In the genomic region with DNA sequence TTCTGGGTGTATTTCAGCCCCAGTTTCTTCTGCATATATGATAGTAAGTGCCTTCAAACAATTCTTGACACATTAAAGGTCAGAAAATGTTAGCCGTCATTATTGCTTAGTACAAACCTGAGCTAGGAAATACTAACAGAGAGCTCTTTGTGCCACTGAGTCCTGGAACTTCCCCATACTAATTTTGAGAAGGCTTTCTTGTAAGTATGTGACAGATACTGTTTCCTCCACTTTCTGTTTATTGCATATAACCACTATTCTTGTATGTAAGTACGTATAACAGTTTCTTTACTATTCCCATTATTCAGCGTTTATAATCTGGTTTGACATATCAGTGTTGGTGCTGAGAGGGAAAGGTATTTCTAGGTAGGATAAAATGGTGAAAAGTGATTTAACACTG, we compare ENCODE assay signal across 18 cellular contexts. TPM values are rescaled to one million over a fixed set of nuclear protein-coding genes. Genes with fewer than 3 reads are reported as not detected.
DNase-seq lines count a peak whose midpoint lies in the region; ATAC-seq and TF ChIP-seq lines count a peak whose summit lies in the region.
"Had no signal": no experiment of that assay in that cellular context is flagged by ENCODE, and none has a peak within 500 bp of the region (broad histone marks: within the 10 kb centered on the region; RNA-seq: fewer than 3 reads in every experiment).

No MANE protein-coding gene starts in this region.

- no peaks in the 10 kb centered on the region for H3K9me3 ChIP-seq in thoracic aorta
- H3K9me3 ChIP-seq: SJCRH30 had no signal

- H3K27me3 Mint-ChIP-seq in activated naive CD4-positive, alpha-beta T cell treated with anti-CD3 and anti-CD28 coated beads, Interleukin-2, amount 50 U/mL, for 24 hours: no peaks in the 10 kb centered on the region
- no peaks in the 10 kb centered on the region for H3K27me3 Mint-ChIP-seq in activated T-helper 2 cell treated with anti-CD3 and anti-CD28 coated beads, Interferon-gamma antibody, Interleukin-2, Interleukin-4, amounts not matched to agents 10 μg/mL and 5 μg/mL and 100 μg/mL, durations not matched to agents 14 hours and 24 hours and 36 hours (ENCODE audit: low read depth)

- H3K4me1 ChIP-seq in thoracic aorta (ENCODE audit: control insufficient read depth in 1 of 2, low read depth in 2 of 2): peaks cover 77 to 97% of the 10 kb centered on the region in 2 donors
- H3K4me1 ChIP-seq: SJCRH30 had no signal

- H3K27me3 ChIP-seq in thoracic aorta (replicated peaks; ENCODE audit: insufficient read depth): no peaks in the 10 kb centered on the region
- H3K27me3 ChIP-seq: SJCRH30 had no signal

- intact Hi-C loops in activated T-helper 2 cell treated with anti-CD3 and anti-CD28 coated beads, Interferon-gamma antibody, Interleukin-2, Interleukin-4, amounts not matched to agents 10 μg/mL and 5 μg/mL and 100 μg/mL, durations not matched to agents 14 hours and 24 hours and 36 hours (cut with micrococcal nuclease): no loop called here

- H3K4me3 Mint-ChIP-seq in activated naive CD4-positive, alpha-beta T cell treated with anti-CD3 and anti-CD28 coated beads, Interleukin-2, amount 50 U/mL, for 24 hours: peak overlapping the region; percentile 4
- no peak overlapping the region for H3K4me3 Mint-ChIP-seq in activated T-helper 2 cell treated with anti-CD3 and anti-CD28 coated beads, Interferon-gamma antibody, Interleukin-2, Interleukin-4, amounts not matched to agents 10 μg/mL and 5 μg/mL and 100 μg/mL, durations not matched to agents 14 hours and 24 hours and 36 hours (ENCODE audit: low read depth)

- ATAC-seq in thoracic aorta (ENCODE audit: insufficient number of reproducible peaks, low FRiP score, low read depth): no peak

- H3K36me3 ChIP-seq in thoracic aorta: peaks cover 25% of the 10 kb centered on the region

- peak overlapping the region in 1 of 2 donors; percentile 50 for H3K27ac ChIP-seq in thoracic aorta
- H3K27ac ChIP-seq: GM23248, PC-9, SJCRH30 had no signal

- H3K4me3 ChIP-seq in thoracic aorta: peak overlapping the region; percentile 35
- H3K4me3 ChIP-seq: GM23248, PC-9, SJCRH30 had no signal

- peaks cover 1% of the 10 kb centered on the region for H3K36me3 Mint-ChIP-seq in activated naive CD4-positive, alpha-beta T cell treated with anti-CD3 and anti-CD28 coated beads, Interleukin-2, amount 50 U/mL, for 24 hours
- peaks cover 63% of the 10 kb centered on the region for H3K36me3 Mint-ChIP-seq in activated T-helper 2 cell treated with anti-CD3 and anti-CD28 coated beads, Interferon-gamma antibody, Interleukin-2, Interleukin-4, amounts not matched to agents 10 μg/mL and 5 μg/mL and 100 μg/mL, durations not matched to agents 14 hours and 24 hours and 36 hours (ENCODE audit: low read depth)

- H3K9me3 Mint-ChIP-seq in activated naive CD4-positive, alpha-beta T cell treated with anti-CD3 and anti-CD28 coated beads, Interleukin-2, amount 50 U/mL, for 24 hours: no peaks in the 10 kb centered on the region
- no peaks in the 10 kb centered on the region for H3K9me3 Mint-ChIP-seq in activated T-helper 2 cell treated with anti-CD3 and anti-CD28 coated beads, Interferon-gamma antibody, Interleukin-2, Interleukin-4, amounts not matched to agents 10 μg/mL and 5 μg/mL and 100 μg/mL, durations not matched to agents 14 hours and 24 hours and 36 hours

- TF ChIP-seq CTCF in thoracic aorta (IDR thresholded peaks at IDR 0.05): no peak

- peak overlapping the region; percentile 17 for H3K27ac Mint-ChIP-seq in activated naive CD4-positive, alpha-beta T cell treated with anti-CD3 and anti-CD28 coated beads, Interleukin-2, amount 50 U/mL, for 24 hours
- H3K27ac Mint-ChIP-seq in activated T-helper 2 cell treated with anti-CD3 and anti-CD28 coated beads, Interferon-gamma antibody, Interleukin-2, Interleukin-4, amounts not matched to agents 10 μg/mL and 5 μg/mL and 100 μg/mL, durations not matched to agents 14 hours and 24 hours and 36 hours: peak overlapping the region; percentile 28

- DNase-seq in activated naive CD4-positive, alpha-beta T cell treated with Interleukin-2 at 50 U/mL for 16 hours: no peak
- DNase-seq in activated T-helper 2 cell treated with anti-CD3 and anti-CD28 coated beads, Interferon-gamma antibody, Interleukin-2, Interleukin-4, amounts not matched to agents 10 μg/mL and 5 μg/mL and 100 μg/mL, durations not matched to agents 14 hours and 24 hours and 36 hours (ENCODE audit: low spot score): no peak
- DNase-seq in thoracic aorta (ENCODE audit: low spot score) (no peak), SW480 (ENCODE audit: low spot score) (no peak), NCI-H2029 (lab: John Stamatoyannopoulos, UW) (no peak)
- DNase-seq: ACHN, C1 segment of cervical spinal cord, DND-41, GM23248, HCEC 1CT, IMR-90, NCI-H1417, NCI-H1930, NCI-H526, PC-9, SJCRH30 had no signal

- peaks cover 89% of the 10 kb centered on the region for H3K4me1 Mint-ChIP-seq in activated naive CD4-positive, alpha-beta T cell treated with anti-CD3 and anti-CD28 coated beads, Interleukin-2, amount 50 U/mL, for 24 hours
- H3K4me1 Mint-ChIP-seq in activated T-helper 2 cell treated with anti-CD3 and anti-CD28 coated beads, Interferon-gamma antibody, Interleukin-2, Interleukin-4, amounts not matched to agents 10 μg/mL and 5 μg/mL and 100 μg/mL, durations not matched to agents 14 hours and 24 hours and 36 hours (ENCODE audit: low read depth): peaks cover 37% of the 10 kb centered on the region

TF ChIP-seq in PFSK-1, 5 proteins besides CTCF, POLR2A, EP300 and RAD21:
- TF ChIP-seq SIN3A (IDR thresholded peaks at IDR 0.05; ENCODE audit: borderline replicate concordance, insufficient read depth, low read length) (no peak), POLR2AphosphoS5 (IDR thresholded peaks at IDR 0.05; ENCODE audit: low read depth, low read length) (0 out of 2 replicates have a peak, but pooled peaks have one; percentile 11)
- TF ChIP-seq, protein P1, sequence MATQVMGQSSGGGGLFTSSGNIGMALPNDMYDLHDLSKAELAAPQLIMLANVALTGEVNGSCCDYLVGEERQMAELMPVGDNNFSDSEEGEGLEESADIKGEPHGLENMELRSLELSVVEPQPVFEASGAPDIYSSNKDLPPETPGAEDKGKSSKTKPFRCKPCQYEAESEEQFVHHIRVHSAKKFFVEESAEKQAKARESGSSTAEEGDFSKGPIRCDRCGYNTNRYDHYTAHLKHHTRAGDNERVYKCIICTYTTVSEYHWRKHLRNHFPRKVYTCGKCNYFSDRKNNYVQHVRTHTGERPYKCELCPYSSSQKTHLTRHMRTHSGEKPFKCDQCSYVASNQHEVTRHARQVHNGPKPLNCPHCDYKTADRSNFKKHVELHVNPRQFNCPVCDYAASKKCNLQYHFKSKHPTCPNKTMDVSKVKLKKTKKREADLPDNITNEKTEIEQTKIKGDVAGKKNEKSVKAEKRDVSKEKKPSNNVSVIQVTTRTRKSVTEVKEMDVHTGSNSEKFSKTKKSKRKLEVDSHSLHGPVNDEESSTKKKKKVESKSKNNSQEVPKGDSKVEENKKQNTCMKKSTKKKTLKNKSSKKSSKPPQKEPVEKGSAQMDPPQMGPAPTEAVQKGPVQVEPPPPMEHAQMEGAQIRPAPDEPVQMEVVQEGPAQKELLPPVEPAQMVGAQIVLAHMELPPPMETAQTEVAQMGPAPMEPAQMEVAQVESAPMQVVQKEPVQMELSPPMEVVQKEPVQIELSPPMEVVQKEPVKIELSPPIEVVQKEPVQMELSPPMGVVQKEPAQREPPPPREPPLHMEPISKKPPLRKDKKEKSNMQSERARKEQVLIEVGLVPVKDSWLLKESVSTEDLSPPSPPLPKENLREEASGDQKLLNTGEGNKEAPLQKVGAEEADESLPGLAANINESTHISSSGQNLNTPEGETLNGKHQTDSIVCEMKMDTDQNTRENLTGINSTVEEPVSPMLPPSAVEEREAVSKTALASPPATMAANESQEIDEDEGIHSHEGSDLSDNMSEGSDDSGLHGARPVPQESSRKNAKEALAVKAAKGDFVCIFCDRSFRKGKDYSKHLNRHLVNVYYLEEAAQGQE (IDR thresholded peaks at IDR 0.05; ENCODE audit: insufficient read depth in 1 of 2, low read depth in 2 of 2, low read length in 2 of 2): no peak

RNA-seq across cellular contexts. Expression of a gene that starts 9.8 kb away (rescaled TPM):
- 166 TPM for polyA plus RNA-seq in PFSK-1 (2012; ENCODE audit: insufficient read length, low read depth)
- 253 and 272 TPM in 2 replicates for total RNA-seq in activated T-helper 2 cell treated with anti-CD3 and anti-CD28 coated beads, Interferon-gamma antibody, Interleukin-2, Interleukin-4, amounts not matched to agents 10 μg/mL and 5 μg/mL and 100 μg/mL, durations not matched to agents 14 hours and 24 hours and 36 hours
- total RNA-seq in thoracic aorta: 100 to 1,000 TPM; 326 to 585 TPM

RNA-seq across cellular contexts. Expression of a gene that starts 49.2 kb away (rescaled TPM):
- polyA plus RNA-seq in PFSK-1 (2012; ENCODE audit: insufficient read length, low read depth): not detected
- total RNA-seq in activated T-helper 2 cell treated with anti-CD3 and anti-CD28 coated beads, Interferon-gamma antibody, Interleukin-2, Interleukin-4, amounts not matched to agents 10 μg/mL and 5 μg/mL and 100 μg/mL, durations not matched to agents 14 hours and 24 hours and 36 hours: 1.5 and 1.8 TPM in 2 replicates
- 1 to 10 TPM; 3.0 to 5.3 TPM for total RNA-seq in thoracic aorta
- total RNA-seq: GM23248, IMR-90 had no signal
- polyA plus RNA-seq: IMR-90 had no signal
